In genomic region chr5:17257705-17258273, GRCh38 we compare ENCODE assay signal across 9 cellular contexts. TPM values are rescaled to one million over a fixed set of nuclear protein-coding genes. Genes with fewer than 3 reads are reported as not detected.
DNase-seq lines count a peak whose midpoint lies in the region; ATAC-seq and TF ChIP-seq lines count a peak whose summit lies in the region.
"Had no signal": no experiment of that assay in that cellular context is flagged by ENCODE, and none has a peak within 500 bp of the region (broad histone marks: within the 10 kb centered on the region; RNA-seq: fewer than 3 reads in every experiment).

No MANE protein-coding gene starts in this region.

- intact Hi-C loops in left cardiac atrium (cut with DNase I): no loop called here

- TF ChIP-seq CTCF in GM12872 (IDR thresholded peaks at IDR 0.05; ENCODE audit: insufficient read depth, low read depth, low read length): 0 out of 3 replicates have a peak, but pooled peaks have one; percentile 8

- DNase-seq in dermis blood vessel endothelial cell (peak; percentile 53), nucleus accumbens (lab: John Stamatoyannopoulos, UW) (no peak), germinal center (ENCODE audit: low spot score) (no peak), left cardiac atrium (no peak), GM03348 (ENCODE audit: low spot score) (no peak)
- DNase-seq: stimulated activated CD4-positive, alpha-beta T cell treated with anti-CD3 and anti-CD28 coated beads, Interleukin-4, amount 100 ng/mL, for 4 hours had no signal

- ATAC-seq in GM19467 (IDR thresholded peaks at IDR 0.05; ENCODE audit: unreplicated experiment) (peak; percentile 56), HG03139 (IDR thresholded peaks at IDR 0.05; ENCODE audit: unreplicated experiment) (peak; percentile 63), left cardiac atrium (no peak)

RNA-seq across cellular contexts. Expression of gene BASP1, which starts 40.4 kb away (rescaled TPM):
- total RNA-seq in dermis blood vessel endothelial cell (4.4 and 9.3 TPM in 2 replicates), left cardiac atrium (1 to 10 TPM; 6.2 to 9.4 TPM)

Comparison
In these comparisons a context has a peak if more than half of its experiments do, and no peak if none do; other contexts are left out.
1. ATAC-seq: peak in GM19467 (single experiment) and HG03139 (single experiment); none in left cardiac atrium (0 of 2).